In the genomic region with DNA sequence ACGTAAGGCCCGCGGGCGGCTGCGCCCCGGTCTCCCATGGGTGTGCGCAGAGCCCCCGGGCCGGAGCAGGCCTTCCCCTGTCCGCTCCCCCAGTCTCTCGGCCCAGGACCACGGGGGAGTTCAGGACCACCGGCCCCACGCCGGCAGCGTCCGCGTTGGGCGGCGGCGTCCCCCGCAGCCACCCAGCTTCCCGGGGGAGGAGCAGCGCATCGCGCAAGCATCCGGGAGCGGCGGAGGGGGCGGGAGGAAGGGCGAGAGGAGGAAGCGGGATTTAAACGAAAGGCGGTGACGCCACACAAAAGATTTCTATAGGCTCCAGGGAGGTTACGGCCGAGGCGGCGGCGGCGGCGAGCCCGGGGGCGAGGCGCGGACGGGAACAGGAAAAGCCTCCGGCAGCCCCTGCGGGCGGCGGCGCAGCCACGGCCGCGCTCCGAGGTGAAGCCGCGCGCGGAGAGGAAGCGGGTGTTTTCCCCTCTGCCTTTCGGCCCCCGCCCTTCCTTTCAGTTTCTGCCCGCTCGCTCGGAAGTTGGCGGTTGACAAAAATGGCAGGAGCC, we compare ENCODE assay signal across 8 cellular contexts. TPM values are rescaled to one million over a fixed set of nuclear protein-coding genes. Genes with fewer than 3 reads are reported as not detected.
DNase-seq lines count a peak whose midpoint lies in the region; ATAC-seq and TF ChIP-seq lines count a peak whose summit lies in the region.

Gene TLNRD1 (plus strand): TSS at position 298 of the 554 bp plus-strand sequence. CDS start 1,349 bp downstream, outside the sequence.

- H3K27ac Mint-ChIP-seq in activated naive CD8-positive, alpha-beta T cell treated with anti-CD3 and anti-CD28 coated beads, Interleukin-2, amount 10 ng/mL, durations not matched to agents 7 days and 5 days, result peak within 1 kb of the TSS; percentile 97

- peak within 1 kb of the TSS; percentile 86 for H3K4me2 ChIP-seq in parathyroid adenoma (ENCODE audit: low read length)

- H3K9ac ChIP-seq in parathyroid adenoma, result peak within 1 kb of the TSS; percentile 46

- H3K36me3 ChIP-seq in parathyroid adenoma (ENCODE audit: control insufficient read depth, insufficient read depth, low read length) (no peaks in the 10 kb centered on the region), thyroid gland (peaks cover 0 to 5% of the 10 kb centered on the region in 2 donors)

- H3K79me2 ChIP-seq in parathyroid adenoma, result no peaks in the 10 kb centered on the region

- TF ChIP-seq POLR2A in thyroid gland (IDR thresholded peaks at IDR 0.05), result peak; percentile 35 to 72

- ATAC-seq in HG02642 (IDR thresholded peaks at IDR 0.05; ENCODE audit: poor library complexity, unreplicated experiment), result peak; percentile 68
- peak; percentile 75 for ATAC-seq in activated naive CD8-positive, alpha-beta T cell treated with anti-CD3 and anti-CD28 coated beads, Interleukin-2, amount 10 ng/mL, durations not matched to agents 7 days and 5 days (ENCODE audit: low read depth)
- ATAC-seq in Right ventricle myocardium inferior, result peak; percentile 81

- no peaks in the 10 kb centered on the region for H3K9me3 Mint-ChIP-seq in activated naive CD8-positive, alpha-beta T cell treated with anti-CD3 and anti-CD28 coated beads, Interleukin-2, amount 10 ng/mL, durations not matched to agents 7 days and 5 days

- H3K9me3 ChIP-seq in parathyroid adenoma (ENCODE audit: control insufficient read depth, low read length) (no peaks in the 10 kb centered on the region), thyroid gland (no peaks in the 10 kb centered on the region)

- H3K4me3 ChIP-seq in GM12864 (ENCODE audit: low read depth, low read length) (peak within 1 kb of the TSS; percentile 97), parathyroid adenoma (ENCODE audit: low read depth, low read length) (peak within 1 kb of the TSS; percentile 83), thyroid gland (replicated peaks in 1 of 3) (peak within 1 kb of the TSS; percentile 64 to 90 (median 87))

- TF ChIP-seq CTCF in GM12864 (IDR thresholded peaks at IDR 0.05; ENCODE audit: low read depth, low read length, missing control alignments) (no peak), parathyroid adenoma (IDR thresholded peaks at IDR 0.05) (no peak), thyroid gland (IDR thresholded peaks at IDR 0.05) (no peak)

- H3K27ac ChIP-seq in parathyroid adenoma, result peak within 1 kb of the TSS; percentile 85
- H3K27ac ChIP-seq in thyroid gland, result peak within 1 kb of the TSS; percentile 83 to 96 (median 92)

- POLR2A ChIA-PET in activated naive CD8-positive, alpha-beta T cell treated with anti-CD3 and anti-CD28 coated beads, Interleukin-2, amount 10 ng/mL, durations not matched to agents 7 days and 5 days (lab: Charles Lee), result interaction anchor here (0.7 to 3.3 kb wide), 12 partner anchors 10 to 1033 kb away, joined by 3 to 33 read pairs (median 3); no protein-coding TSS in a partner anchor

- H3K27me3 Mint-ChIP-seq in activated naive CD8-positive, alpha-beta T cell treated with anti-CD3 and anti-CD28 coated beads, Interleukin-2, amount 10 ng/mL, durations not matched to agents 7 days and 5 days, result no peaks in the 10 kb centered on the region

- H3K4me3 Mint-ChIP-seq in activated naive CD8-positive, alpha-beta T cell treated with anti-CD3 and anti-CD28 coated beads, Interleukin-2, amount 10 ng/mL, durations not matched to agents 7 days and 5 days, result peak within 1 kb of the TSS; percentile 99

- intact Hi-C loops in Right ventricle myocardium inferior (cut with DNase I), result loop anchor here (1.0 kb wide), 1 partner anchor 98 kb away; no protein-coding TSS in a partner anchor
- intact Hi-C loops in thyroid gland (cut with DNase I), result no loop called here

- H3K4me1 ChIP-seq in parathyroid adenoma (no peaks in the 10 kb centered on the region), thyroid gland (peaks cover 5 to 16% of the 10 kb centered on the region in 2 donors)

- peaks cover 15% of the 10 kb centered on the region for H3K36me3 Mint-ChIP-seq in activated naive CD8-positive, alpha-beta T cell treated with anti-CD3 and anti-CD28 coated beads, Interleukin-2, amount 10 ng/mL, durations not matched to agents 7 days and 5 days

- peak within 1 kb of the TSS; percentile 94 for H2AFZ ChIP-seq in parathyroid adenoma

- H3K27me3 ChIP-seq in parathyroid adenoma (ENCODE audit: control insufficient read depth, insufficient read depth, low read length) (no peaks in the 10 kb centered on the region), thyroid gland (no peaks in the 10 kb centered on the region)

- DNase-seq in GM12864 (ENCODE audit: low read depth) (peak; percentile 76), NCI-H128 (lab: John Stamatoyannopoulos, UW; ENCODE audit: unreplicated experiment) (peak; percentile 36), SW 1271 (lab: John Stamatoyannopoulos, UW) (peak; percentile 85 to 90), Right ventricle myocardium inferior (ENCODE audit: missing footprints) (peak; percentile 95), thyroid gland (peak; percentile 77)
- peak; percentile 88 for DNase-seq in activated naive CD8-positive, alpha-beta T cell treated with anti-CD3 and anti-CD28 coated beads, Interleukin-2, amount 10 ng/mL, durations not matched to agents 7 days and 5 days

- H3K4me1 Mint-ChIP-seq in activated naive CD8-positive, alpha-beta T cell treated with anti-CD3 and anti-CD28 coated beads, Interleukin-2, amount 10 ng/mL, durations not matched to agents 7 days and 5 days, result peaks cover 47% of the 10 kb centered on the region

- 0% methylated on average over 37 to 38 of the region's 67 CpGs for WGBS in thyroid gland, 2 donors

RNA-seq across cellular contexts. Expression of gene TLNRD1, which starts in this region (rescaled TPM):
- 10 to 100 TPM; 24.0 to 24.5 TPM for total RNA-seq in activated naive CD8-positive, alpha-beta T cell treated with anti-CD3 and anti-CD28 coated beads, Interleukin-2, amount 10 ng/mL, durations not matched to agents 7 days and 5 days
- 7.1 TPM for total RNA-seq in Right ventricle myocardium inferior
- total RNA-seq in thyroid gland, result 10 to 100 TPM; 11.8 to 25.5 (median 19.4) TPM

Comparison
In these comparisons a context has a peak if more than half of its experiments do, and no peak if none do; other contexts are left out.
1. Peak in every context shown above with its lines: DNase-seq, ATAC-seq, H3K4me3 ChIP-seq and H3K27ac ChIP-seq.
2. DNase-seq: peak in every context shown above with its lines; median percentile 95 in Right ventricle myocardium inferior; 88 in activated naive CD8-positive, alpha-beta T cell treated with anti-CD3 and anti-CD28 coated beads, Interleukin-2, amount 10 ng/mL, durations not matched to agents 7 days and 5 days; 88 in SW 1271; 77 in thyroid gland; 76 in GM12864; 36 in NCI-H128.